In the genomic region with DNA sequence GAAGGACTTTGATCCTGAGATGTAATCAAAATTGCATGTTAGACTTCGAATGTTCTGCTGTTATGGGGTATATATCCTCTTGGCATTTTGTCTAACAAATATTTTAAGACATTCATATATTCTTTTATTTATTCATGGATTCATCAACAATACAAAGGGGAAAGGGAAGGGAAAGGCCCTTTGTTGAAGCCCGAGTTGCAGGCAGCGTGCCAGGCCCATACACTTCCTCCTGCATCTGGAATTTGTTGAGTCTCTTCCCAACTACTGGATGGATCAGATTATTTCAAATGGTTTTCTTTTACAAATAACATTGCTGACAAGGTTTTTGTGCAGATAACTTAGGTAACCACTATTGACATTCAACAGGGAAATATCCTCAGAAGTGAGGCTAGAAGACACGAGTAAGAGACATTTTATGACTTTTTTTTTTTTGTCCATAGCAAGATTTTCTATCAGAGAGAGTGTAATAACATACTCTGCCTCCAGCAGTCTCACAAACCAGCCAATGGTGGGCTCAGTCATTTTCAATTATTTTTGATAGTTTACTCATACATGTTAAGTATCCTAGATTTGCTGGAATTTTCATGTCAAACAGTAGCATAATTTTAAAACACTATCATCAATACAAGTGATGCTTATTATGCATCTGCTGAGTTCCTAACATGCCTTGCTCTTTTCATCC, we compare ENCODE assay signal across 9 cellular contexts.
A peak's percentile ranks its signal among the peaks of the same experiment; 100 is the strongest.
DNase-seq lines count a peak whose midpoint lies in the region; ATAC-seq and TF ChIP-seq lines count a peak whose summit lies in the region.
"Had no signal": no experiment of that assay in that cellular context is flagged by ENCODE, and none has a peak within 500 bp of the region (broad histone marks: within the 10 kb centered on the region; RNA-seq: fewer than 3 reads in every experiment).

No MANE protein-coding gene starts in this region.

- 0 out of 2 replicates have a peak, but pooled peaks have one; percentile 14 for TF ChIP-seq CTCF in 22Rv1 (IDR thresholded peaks at IDR 0.05)
- TF ChIP-seq CTCF in CD8-positive, alpha-beta T cell (IDR thresholded peaks at IDR 0.05): no peak

- CTCF ChIA-PET in CD8-positive, alpha-beta T cell (lab: Charles Lee): interaction anchor here (0.7 to 1.7 kb wide), 6 partner anchors 17 to 195 kb away, joined by 3 to 6 read pairs (median 4); no protein-coding TSS in a partner anchor

- intact Hi-C loops in CD8-positive, alpha-beta T cell (cut with DNase I, micrococcal nuclease): loop anchor here (2.0 to 5.0 kb wide), 3 partner anchors 18 to 263 kb away; a partner anchor contains a TSS
- intact Hi-C loops in right cardiac atrium (cut with DNase I): loop anchor here in 1 of 4 donors (10.0 kb wide), 1 partner anchor 110 kb away; a partner anchor contains a TSS

- peaks cover 35% of the 10 kb centered on the region for H3K36me3 ChIP-seq in CD8-positive, alpha-beta T cell (ENCODE audit: insufficient read depth, low read length)

- H3K27ac ChIP-seq in 22Rv1: no peak overlapping the region
- no peak overlapping the region for H3K27ac ChIP-seq in CD8-positive, alpha-beta T cell (ENCODE audit: low read depth, low read length)
- no peak overlapping the region for H3K27ac ChIP-seq in right cardiac atrium (ENCODE audit: low read length)

- ATAC-seq in CD8-positive, alpha-beta T cell: no peak
- no peak for ATAC-seq in right cardiac atrium

- no peaks in the 10 kb centered on the region for H3K27me3 Mint-ChIP-seq in CD8-positive, alpha-beta T cell (ENCODE audit: low read depth)
- H3K27me3 Mint-ChIP-seq in activated naive CD8-positive, alpha-beta T cell treated with anti-CD3 and anti-CD28 coated beads for 36 hours: no peaks in the 10 kb centered on the region

- peak overlapping the region; percentile 6 for H3K4me3 ChIP-seq in CD8-positive, alpha-beta T cell (ENCODE audit: low read depth, low read length)
- no peak overlapping the region for H3K4me3 ChIP-seq in right cardiac atrium (ENCODE audit: low read length)

- peak overlapping the region; percentile 36 for H3K4me3 Mint-ChIP-seq in CD8-positive, alpha-beta T cell
- peak overlapping the region; percentile 60 for H3K4me3 Mint-ChIP-seq in activated naive CD8-positive, alpha-beta T cell treated with anti-CD3 and anti-CD28 coated beads for 36 hours

- POLR2A ChIA-PET in CD8-positive, alpha-beta T cell (lab: Charles Lee): interaction anchor here (0.7 to 2.1 kb wide), 5 partner anchors 9 to 18 kb away, joined by 3 to 5 read pairs (median 3); no protein-coding TSS in a partner anchor

- peak overlapping the region; percentile 76 for H3K27ac Mint-ChIP-seq in CD8-positive, alpha-beta T cell
- H3K27ac Mint-ChIP-seq in activated naive CD8-positive, alpha-beta T cell treated with anti-CD3 and anti-CD28 coated beads for 36 hours: peak overlapping the region; percentile 86

- H3K9me3 ChIP-seq in CD8-positive, alpha-beta T cell (ENCODE audit: low read length): no peaks in the 10 kb centered on the region
- no peaks in the 10 kb centered on the region for H3K9me3 ChIP-seq in right cardiac atrium (ENCODE audit: control insufficient read depth, low read length)

- peaks cover 89% of the 10 kb centered on the region for H3K36me3 Mint-ChIP-seq in CD8-positive, alpha-beta T cell
- H3K36me3 Mint-ChIP-seq in activated naive CD8-positive, alpha-beta T cell treated with anti-CD3 and anti-CD28 coated beads for 36 hours: peaks cover 95% of the 10 kb centered on the region

- no peaks in the 10 kb centered on the region for H3K9me3 Mint-ChIP-seq in CD8-positive, alpha-beta T cell
- H3K9me3 Mint-ChIP-seq in activated naive CD8-positive, alpha-beta T cell treated with anti-CD3 and anti-CD28 coated beads for 36 hours: peaks cover 17% of the 10 kb centered on the region

- DNase-seq in CD8-positive, alpha-beta T cell: no peak
- no peak for DNase-seq in activated naive CD8-positive, alpha-beta T cell treated with anti-CD3 and anti-CD28 coated beads for 36 hours
- peak; percentile 58 to 89 (median 77) for DNase-seq in right cardiac atrium
- DNase-seq in MV-4-11 (lab: John Stamatoyannopoulos, UW): no peak
- no peak for DNase-seq in NCI-H1105 treated with DMSO at 0.1 percent for 48 hours (lab: John Stamatoyannopoulos, UW)
- no peak for DNase-seq in NCI-H748 (lab: John Stamatoyannopoulos, UW; ENCODE audit: unreplicated experiment)
- DNase-seq in activated gamma-delta T cell treated with Interleukin-2 at 50 U/mL for 16 hours: no peak
- DNase-seq: NK-92 treated with Interleukin-12 subunit alpha and Interleukin-12 subunit beta, amount 100 ng/mL, for 24 hours had no signal

- H3K4me1 ChIP-seq in CD8-positive, alpha-beta T cell (ENCODE audit: insufficient read depth, low read length): peaks cover 92% of the 10 kb centered on the region
- H3K4me1 ChIP-seq in right cardiac atrium (ENCODE audit: control insufficient read depth, insufficient read depth, low read length): peaks cover 11% of the 10 kb centered on the region

- H3K27me3 ChIP-seq in CD8-positive, alpha-beta T cell (ENCODE audit: insufficient read depth, low read length): no peaks in the 10 kb centered on the region
- no peaks in the 10 kb centered on the region for H3K27me3 ChIP-seq in right cardiac atrium (ENCODE audit: control insufficient read depth, insufficient read depth)

- WGBS in right cardiac atrium: 51% methylated on average over 4 of the region's 4 CpGs

- H3K4me1 Mint-ChIP-seq in CD8-positive, alpha-beta T cell (ENCODE audit: low read depth): peaks cover 90% of the 10 kb centered on the region
- peaks cover 87% of the 10 kb centered on the region for H3K4me1 Mint-ChIP-seq in activated naive CD8-positive, alpha-beta T cell treated with anti-CD3 and anti-CD28 coated beads for 36 hours

Comparison
In these comparisons a context has a peak if more than half of its experiments do, and no peak if none do; other contexts are left out.
1. DNase-seq: peak in right cardiac atrium (3 of 3); none in CD8-positive, alpha-beta T cell (0 of 7), activated naive CD8-positive, alpha-beta T cell treated with anti-CD3 and anti-CD28 coated beads for 36 hours (single experiment), MV-4-11 (single experiment), NCI-H1105 treated with DMSO at 0.1 percent for 48 hours (single experiment), NCI-H748 (single experiment) and activated gamma-delta T cell treated with Interleukin-2 at 50 U/mL for 16 hours (single experiment).